In the genomic region with DNA sequence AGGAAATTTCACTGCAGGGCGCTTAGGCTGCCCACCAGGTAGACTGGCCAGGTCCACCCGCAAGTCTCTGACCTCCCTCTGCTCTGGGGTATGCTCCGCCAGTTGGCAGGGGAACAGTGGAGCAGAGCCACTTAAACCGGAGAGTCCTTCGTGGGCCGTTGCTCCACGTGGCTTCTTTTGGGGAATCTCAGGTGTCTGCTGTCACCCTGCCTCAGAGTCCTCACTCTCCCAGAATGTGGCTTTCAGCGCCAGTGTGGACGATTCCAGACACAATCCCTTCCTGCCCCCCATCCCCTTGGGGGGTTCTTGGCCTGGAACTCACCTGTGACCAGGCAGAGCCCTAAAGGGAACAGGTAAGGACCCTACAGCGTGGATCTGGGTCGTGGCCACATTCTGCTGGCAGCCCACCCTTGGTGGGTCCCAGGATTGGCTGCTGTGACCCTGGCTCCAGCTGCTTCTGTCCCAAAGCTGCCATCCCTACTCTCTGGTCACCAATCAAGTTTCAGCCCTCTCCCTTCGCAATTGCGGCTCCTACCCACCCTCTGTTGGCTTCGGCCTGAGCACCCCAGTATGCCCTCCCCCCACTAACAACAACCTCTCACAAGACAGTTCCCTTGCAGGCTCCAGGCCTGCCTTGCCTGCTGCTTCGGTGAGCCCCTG, we compare ENCODE assay signal across 16 cellular contexts. TPM values are rescaled to one million over a fixed set of nuclear protein-coding genes. Genes with fewer than 3 reads are reported as not detected.
DNase-seq lines count a peak whose midpoint lies in the region; ATAC-seq and TF ChIP-seq lines count a peak whose summit lies in the region.
"Had no signal": no experiment of that assay in that cellular context is flagged by ENCODE, and none has a peak within 500 bp of the region (broad histone marks: within the 10 kb centered on the region; RNA-seq: fewer than 3 reads in every experiment).

No MANE protein-coding gene starts in this region.

- H3K36me3 ChIP-seq in GM23338 (ENCODE audit: insufficient read depth) (no peaks in the 10 kb centered on the region), esophagus squamous epithelium (no peaks in the 10 kb centered on the region)
- H3K36me3 ChIP-seq: BE2C, HAP-1 had no signal

- TF ChIP-seq POLR2A in esophagus squamous epithelium (IDR thresholded peaks at IDR 0.05), result no peak

- H2AFZ ChIP-seq in GM23338, result no peak overlapping the region

- DNase-seq in GM23338 (ENCODE audit: low spot score) (no peak), foreskin fibroblast (no peak), esophagus squamous epithelium (lab: John Stamatoyannopoulos, UW) (no peak), NCI-H2171 treated with DMSO at 0.1 percent for 48 hours (lab: John Stamatoyannopoulos, UW) (no peak), NCI-H2196 (lab: John Stamatoyannopoulos, UW; ENCODE audit: unreplicated experiment) (no peak), NCI-H187 treated with DMSO at 0.1 percent for 48 hours (lab: John Stamatoyannopoulos, UW) (no peak)
- no peak for DNase-seq in central memory CD8-positive, alpha-beta T cell (ENCODE audit: low spot score in 2 of 2)
- DNase-seq: BE2C, COR-L47, DMS153, DMS79 treated with DMSO at 0.1 percent for 48 hours, GOT3 had no signal

- ATAC-seq in GM23338, result peak; percentile 25; the same call in 1 of the 3 replicates
- ATAC-seq in central memory CD8-positive, alpha-beta T cell (replicated peaks; ENCODE audit: extremely low read depth, poor library complexity, severe bottlenecking), result no peak

- H3K4me3 ChIP-seq in GM23338, result no peak overlapping the region
- H3K4me3 ChIP-seq in foreskin fibroblast (ENCODE audit: low read depth in 1 of 2, low read length in 2 of 2), result no peak overlapping the region
- no peak overlapping the region for H3K4me3 ChIP-seq in esophagus squamous epithelium
- H3K4me3 ChIP-seq: HAP-1 had no signal

- H3K27ac ChIP-seq in GM23338 (ENCODE audit: low read depth), result no peak overlapping the region
- no peak overlapping the region for H3K27ac ChIP-seq in esophagus squamous epithelium
- H3K27ac ChIP-seq: C4-2B had no signal

- H3K9me3 ChIP-seq in esophagus squamous epithelium, result no peaks in the 10 kb centered on the region
- H3K9me3 ChIP-seq: BE2C, HAP-1 had no signal

- no peaks in the 10 kb centered on the region for H3K79me2 ChIP-seq in GM23338 (replicated peaks; ENCODE audit: insufficient read depth)

- TF ChIP-seq CTCF in GM23338 (conservative IDR thresholded peaks at IDR 0.05; ENCODE audit: low read depth in 2 of 2) (no peak), foreskin fibroblast (IDR thresholded peaks at IDR 0.05; ENCODE audit: low read depth, low read length) (peak; percentile 1), esophagus squamous epithelium (IDR thresholded peaks at IDR 0.05) (no peak)

- H3K4me3 Mint-ChIP-seq in GM23338, result no peak overlapping the region
- no peak overlapping the region for H3K4me3 Mint-ChIP-seq in central memory CD8-positive, alpha-beta T cell
- H3K4me3 Mint-ChIP-seq: CD4-positive, alpha-beta memory T cell had no signal

- 86 to 89% methylated on average over 5 to 8 of the region's 15 CpGs for WGBS in esophagus squamous epithelium, 2 donors

- no peaks in the 10 kb centered on the region for H3K4me1 Mint-ChIP-seq in GM23338
- H3K4me1 Mint-ChIP-seq in central memory CD8-positive, alpha-beta T cell, result no peaks in the 10 kb centered on the region

- H4K20me1 ChIP-seq in GM23338 (replicated peaks; ENCODE audit: insufficient read depth), result no peaks in the 10 kb centered on the region

- H3F3A ChIP-seq in GM23338 (replicated peaks; ENCODE audit: low read depth), result no peaks in the 10 kb centered on the region

- H3K36me3 Mint-ChIP-seq in GM23338 (ENCODE audit: low read depth), result no peaks in the 10 kb centered on the region
- H3K36me3 Mint-ChIP-seq in central memory CD8-positive, alpha-beta T cell (ENCODE audit: insufficient read depth), result peaks cover 3% of the 10 kb centered on the region
- H3K36me3 Mint-ChIP-seq: CD4-positive, alpha-beta memory T cell had no signal

- H3K9me2 ChIP-seq in GM23338 (ENCODE audit: insufficient read depth), result no peaks in the 10 kb centered on the region

- H3K27ac Mint-ChIP-seq in GM23338, result no peak overlapping the region
- H3K27ac Mint-ChIP-seq in central memory CD8-positive, alpha-beta T cell (ENCODE audit: low read depth), result peak overlapping the region; percentile 41

- no peak overlapping the region for H3K4me2 ChIP-seq in GM23338

- H3K4me1 ChIP-seq in GM23338 (ENCODE audit: insufficient read depth), result no peaks in the 10 kb centered on the region
- H3K4me1 ChIP-seq in esophagus squamous epithelium, result no peaks in the 10 kb centered on the region
- H3K4me1 ChIP-seq: BE2C, HAP-1 had no signal

- intact Hi-C loops in esophagus squamous epithelium (cut with DNase I), result loop anchor here (5.0 kb wide), 1 partner anchor 37 kb away; no protein-coding TSS in a partner anchor

- H3K27me3 Mint-ChIP-seq in GM23338 (ENCODE audit: insufficient read depth, low read depth, poor library complexity), result peaks cover 3% of the 10 kb centered on the region
- H3K27me3 Mint-ChIP-seq in central memory CD8-positive, alpha-beta T cell, result peaks cover 22% of the 10 kb centered on the region

- no peaks in the 10 kb centered on the region for H3K9me3 Mint-ChIP-seq in GM23338
- no peaks in the 10 kb centered on the region for H3K9me3 Mint-ChIP-seq in central memory CD8-positive, alpha-beta T cell
- H3K9me3 Mint-ChIP-seq: CD4-positive, alpha-beta memory T cell had no signal

- H3K27me3 ChIP-seq in GM23338 (ENCODE audit: insufficient read depth) (no peaks in the 10 kb centered on the region), esophagus squamous epithelium (peaks cover 0 to 29% (median 0%) of the 10 kb centered on the region in 4 donors)
- H3K27me3 ChIP-seq: BE2C had no signal

TF ChIP-seq in GM23338, 12 proteins besides CTCF, POLR2A, EP300 and RAD21 (continues in another document):
- TF ChIP-seq, protein P1, sequence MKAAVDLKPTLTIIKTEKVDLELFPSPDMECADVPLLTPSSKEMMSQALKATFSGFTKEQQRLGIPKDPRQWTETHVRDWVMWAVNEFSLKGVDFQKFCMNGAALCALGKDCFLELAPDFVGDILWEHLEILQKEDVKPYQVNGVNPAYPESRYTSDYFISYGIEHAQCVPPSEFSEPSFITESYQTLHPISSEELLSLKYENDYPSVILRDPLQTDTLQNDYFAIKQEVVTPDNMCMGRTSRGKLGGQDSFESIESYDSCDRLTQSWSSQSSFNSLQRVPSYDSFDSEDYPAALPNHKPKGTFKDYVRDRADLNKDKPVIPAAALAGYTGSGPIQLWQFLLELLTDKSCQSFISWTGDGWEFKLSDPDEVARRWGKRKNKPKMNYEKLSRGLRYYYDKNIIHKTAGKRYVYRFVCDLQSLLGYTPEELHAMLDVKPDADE (IDR thresholded peaks at IDR 0.05), result no peak
- TF ChIP-seq ZNF114 (CRISPR knock-in tag; IDR thresholded peaks at IDR 0.05) (no peak), NANOG (IDR thresholded peaks at IDR 0.05; ENCODE audit: borderline replicate concordance) (no peak), EZH2 (IDR thresholded peaks at IDR 0.05; ENCODE audit: low read depth, unreplicated experiment) (no peak), CREB1 (CRISPR knock-in tag; IDR thresholded peaks at IDR 0.05; ENCODE audit: low read depth) (no peak), ZNF331 (CRISPR knock-in tag; IDR thresholded peaks at IDR 0.05; ENCODE audit: low read depth) (no peak), JUNB (IDR thresholded peaks at IDR 0.05; ENCODE audit: unreplicated experiment) (no peak), STAT1 (IDR thresholded peaks at IDR 0.05; ENCODE audit: unreplicated experiment) (no peak)
- TF ChIP-seq, protein P2, sequence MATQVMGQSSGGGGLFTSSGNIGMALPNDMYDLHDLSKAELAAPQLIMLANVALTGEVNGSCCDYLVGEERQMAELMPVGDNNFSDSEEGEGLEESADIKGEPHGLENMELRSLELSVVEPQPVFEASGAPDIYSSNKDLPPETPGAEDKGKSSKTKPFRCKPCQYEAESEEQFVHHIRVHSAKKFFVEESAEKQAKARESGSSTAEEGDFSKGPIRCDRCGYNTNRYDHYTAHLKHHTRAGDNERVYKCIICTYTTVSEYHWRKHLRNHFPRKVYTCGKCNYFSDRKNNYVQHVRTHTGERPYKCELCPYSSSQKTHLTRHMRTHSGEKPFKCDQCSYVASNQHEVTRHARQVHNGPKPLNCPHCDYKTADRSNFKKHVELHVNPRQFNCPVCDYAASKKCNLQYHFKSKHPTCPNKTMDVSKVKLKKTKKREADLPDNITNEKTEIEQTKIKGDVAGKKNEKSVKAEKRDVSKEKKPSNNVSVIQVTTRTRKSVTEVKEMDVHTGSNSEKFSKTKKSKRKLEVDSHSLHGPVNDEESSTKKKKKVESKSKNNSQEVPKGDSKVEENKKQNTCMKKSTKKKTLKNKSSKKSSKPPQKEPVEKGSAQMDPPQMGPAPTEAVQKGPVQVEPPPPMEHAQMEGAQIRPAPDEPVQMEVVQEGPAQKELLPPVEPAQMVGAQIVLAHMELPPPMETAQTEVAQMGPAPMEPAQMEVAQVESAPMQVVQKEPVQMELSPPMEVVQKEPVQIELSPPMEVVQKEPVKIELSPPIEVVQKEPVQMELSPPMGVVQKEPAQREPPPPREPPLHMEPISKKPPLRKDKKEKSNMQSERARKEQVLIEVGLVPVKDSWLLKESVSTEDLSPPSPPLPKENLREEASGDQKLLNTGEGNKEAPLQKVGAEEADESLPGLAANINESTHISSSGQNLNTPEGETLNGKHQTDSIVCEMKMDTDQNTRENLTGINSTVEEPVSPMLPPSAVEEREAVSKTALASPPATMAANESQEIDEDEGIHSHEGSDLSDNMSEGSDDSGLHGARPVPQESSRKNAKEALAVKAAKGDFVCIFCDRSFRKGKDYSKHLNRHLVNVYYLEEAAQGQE (IDR thresholded peaks at IDR 0.05; ENCODE audit: unreplicated experiment), result no peak

RNA-seq across cellular contexts. Expression of a gene that starts 22.2 kb away (rescaled TPM):
- not detected in 2 replicates for total RNA-seq in GM23338 (2014; rRNA removed; shearing (Covaris generic))
- not detected in 2 replicates for polyA plus RNA-seq in GM23338 (2016; fragmentation: Nextera tagmentation; extraction: Ambion mirVana)
- total RNA-seq in esophagus squamous epithelium, result not detected
- total RNA-seq: CD4-positive, alpha-beta memory T cell had no signal
- polyA plus RNA-seq: AG04450; CD4-positive, alpha-beta memory T cell had no signal

RNA-seq across cellular contexts. Expression of a gene that starts 52.7 kb away (rescaled TPM):
- total RNA-seq in GM23338 (2014; rRNA removed; shearing (Covaris generic)), result not detected in 2 replicates
- not detected in 2 replicates for polyA plus RNA-seq in GM23338 (2016; fragmentation: Nextera tagmentation; extraction: Ambion mirVana)
- total RNA-seq in esophagus squamous epithelium, result not detected
- total RNA-seq: CD4-positive, alpha-beta memory T cell had no signal
- polyA plus RNA-seq: AG04450; CD4-positive, alpha-beta memory T cell had no signal

RNA-seq across cellular contexts. Expression of a gene that starts 56.6 kb away (rescaled TPM):
- not detected in 2 replicates for total RNA-seq in GM23338 (2014; rRNA removed; shearing (Covaris generic))
- not detected in 2 replicates for polyA plus RNA-seq in GM23338 (2016; fragmentation: Nextera tagmentation; extraction: Ambion mirVana)
- under 1 TPM in 3 of 4 donors, not detected in 1; 0.21 to 0.95 (median 0.31) TPM for total RNA-seq in esophagus squamous epithelium
- total RNA-seq: CD4-positive, alpha-beta memory T cell had no signal
- polyA plus RNA-seq: CD4-positive, alpha-beta memory T cell had no signal
